Comparison of ENCODE assay signal across 1 cellular context in the genomic region with DNA sequence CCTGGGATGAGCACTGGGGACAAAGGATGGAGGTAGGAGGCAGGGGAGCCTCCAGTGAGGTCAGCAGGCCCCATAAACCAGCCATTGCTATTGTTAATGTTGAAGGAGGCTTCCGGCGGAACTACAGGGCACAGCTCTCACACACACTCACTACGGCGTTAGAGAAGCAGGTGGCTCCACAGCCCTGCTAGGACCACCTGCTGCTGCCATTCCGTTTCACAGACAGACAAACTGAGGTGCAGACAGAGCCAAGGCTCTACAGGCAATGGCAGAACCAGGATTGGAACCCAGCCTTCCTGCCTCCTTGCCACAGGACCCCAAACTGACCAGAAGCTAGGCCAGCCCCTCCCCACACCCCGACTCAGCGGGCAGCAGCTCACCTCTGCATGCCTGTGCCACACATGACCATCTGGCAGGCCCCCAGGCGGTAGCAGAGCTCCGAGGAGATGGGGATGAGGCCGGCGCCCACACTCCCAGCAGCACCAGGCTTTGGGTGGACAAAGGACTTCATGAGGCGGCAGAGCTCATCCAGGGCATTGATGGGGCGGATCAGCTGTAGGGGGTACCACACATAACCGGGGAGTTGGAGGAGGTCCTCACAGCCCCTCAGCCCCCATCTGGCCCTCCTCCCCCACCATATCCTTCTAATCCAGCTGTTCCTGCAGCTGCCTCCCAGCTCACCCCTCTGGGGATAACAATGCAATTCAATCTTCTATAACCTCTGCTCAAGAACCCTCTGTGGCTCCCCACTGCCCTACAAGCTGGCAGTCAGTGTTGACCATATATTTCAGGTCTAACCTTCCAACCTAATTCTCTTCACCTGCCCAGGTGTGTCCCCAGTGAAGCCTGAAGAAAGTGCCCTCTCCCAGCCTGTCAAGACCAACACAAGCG.
A peak's percentile ranks its signal among the peaks of the same experiment; 100 is the strongest.
TF ChIP-seq lines count a peak whose summit lies in the region.

No MANE protein-coding gene starts in this region.

TF ChIP-seq in A549, 52 proteins besides CTCF, POLR2A, EP300 and RAD21:
- TF ChIP-seq ZFP36 (IDR thresholded peaks at IDR 0.05; ENCODE audit: borderline replicate concordance, partially characterized antibody) (peak; percentile 40), E2F6 (IDR thresholded peaks at IDR 0.05; ENCODE audit: borderline replicate concordance, low read depth) (no peak), NR3C1 (IDR thresholded peaks at IDR 0.05) (no peak)
